ENCODE assay signal across 2 cellular contexts in genomic region chr2:112194480-112194879, GRCh38.
A peak's percentile ranks its signal among the peaks of the same experiment; 100 is the strongest.
TF ChIP-seq lines count a peak whose summit lies in the region.

No MANE protein-coding gene starts in this region.

TF ChIP-seq in GM23338, 12 proteins besides CTCF, POLR2A, EP300 and RAD21:
- no peak for TF ChIP-seq ZNF462 (CRISPR knock-in tag; IDR thresholded peaks at IDR 0.05)
- TF ChIP-seq, protein P1, sequence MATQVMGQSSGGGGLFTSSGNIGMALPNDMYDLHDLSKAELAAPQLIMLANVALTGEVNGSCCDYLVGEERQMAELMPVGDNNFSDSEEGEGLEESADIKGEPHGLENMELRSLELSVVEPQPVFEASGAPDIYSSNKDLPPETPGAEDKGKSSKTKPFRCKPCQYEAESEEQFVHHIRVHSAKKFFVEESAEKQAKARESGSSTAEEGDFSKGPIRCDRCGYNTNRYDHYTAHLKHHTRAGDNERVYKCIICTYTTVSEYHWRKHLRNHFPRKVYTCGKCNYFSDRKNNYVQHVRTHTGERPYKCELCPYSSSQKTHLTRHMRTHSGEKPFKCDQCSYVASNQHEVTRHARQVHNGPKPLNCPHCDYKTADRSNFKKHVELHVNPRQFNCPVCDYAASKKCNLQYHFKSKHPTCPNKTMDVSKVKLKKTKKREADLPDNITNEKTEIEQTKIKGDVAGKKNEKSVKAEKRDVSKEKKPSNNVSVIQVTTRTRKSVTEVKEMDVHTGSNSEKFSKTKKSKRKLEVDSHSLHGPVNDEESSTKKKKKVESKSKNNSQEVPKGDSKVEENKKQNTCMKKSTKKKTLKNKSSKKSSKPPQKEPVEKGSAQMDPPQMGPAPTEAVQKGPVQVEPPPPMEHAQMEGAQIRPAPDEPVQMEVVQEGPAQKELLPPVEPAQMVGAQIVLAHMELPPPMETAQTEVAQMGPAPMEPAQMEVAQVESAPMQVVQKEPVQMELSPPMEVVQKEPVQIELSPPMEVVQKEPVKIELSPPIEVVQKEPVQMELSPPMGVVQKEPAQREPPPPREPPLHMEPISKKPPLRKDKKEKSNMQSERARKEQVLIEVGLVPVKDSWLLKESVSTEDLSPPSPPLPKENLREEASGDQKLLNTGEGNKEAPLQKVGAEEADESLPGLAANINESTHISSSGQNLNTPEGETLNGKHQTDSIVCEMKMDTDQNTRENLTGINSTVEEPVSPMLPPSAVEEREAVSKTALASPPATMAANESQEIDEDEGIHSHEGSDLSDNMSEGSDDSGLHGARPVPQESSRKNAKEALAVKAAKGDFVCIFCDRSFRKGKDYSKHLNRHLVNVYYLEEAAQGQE (IDR thresholded peaks at IDR 0.05; ENCODE audit: unreplicated experiment) = no peak
- TF ChIP-seq JUNB (IDR thresholded peaks at IDR 0.05; ENCODE audit: unreplicated experiment) = no peak
- no peak for TF ChIP-seq NANOG (IDR thresholded peaks at IDR 0.05; ENCODE audit: borderline replicate concordance)
- no peak for TF ChIP-seq ZNF331 (CRISPR knock-in tag; IDR thresholded peaks at IDR 0.05; ENCODE audit: low read depth)
- TF ChIP-seq EZH2phosphoT487 (IDR thresholded peaks at IDR 0.05; ENCODE audit: unreplicated experiment) = no peak
- no peak for TF ChIP-seq CREB1 (CRISPR knock-in tag; IDR thresholded peaks at IDR 0.05; ENCODE audit: low read depth)

TF ChIP-seq in K562, 482 proteins besides CTCF, POLR2A, EP300 and RAD21:
- TF ChIP-seq GABPA (tag; conservative IDR thresholded peaks at IDR 0.05; ENCODE audit: low read depth) (peak; percentile 47; the same call in 1 of the 2 replicates), L3MBTL2 (IDR thresholded peaks at IDR 0.05) (0 out of 2 replicates have a peak, but pooled peaks have one; percentile 32), TCFL5 (CRISPR knock-in tag; conservative IDR thresholded peaks at IDR 0.05) (0 out of 2 replicates have a peak, but pooled peaks have one; percentile 51), ZNF134 (CRISPR knock-in tag; conservative IDR thresholded peaks at IDR 0.05) (0 out of 2 replicates have a peak, but pooled peaks have one; percentile 11), HEY1 (CRISPR knock-in tag; IDR thresholded peaks at IDR 0.05; ENCODE audit: borderline replicate concordance) (no peak), CHD2 (IDR thresholded peaks at IDR 0.05; ENCODE audit: low read depth, low read length) (no peak)
TF ChIP-seq in K562: peak in this region for 4.
